ENCODE assay signal across 28 cellular contexts in genomic region chr7:101725911-101726310, GRCh38.
A peak's percentile ranks its signal among the peaks of the same experiment; 100 is the strongest.
DNase-seq lines count a peak whose midpoint lies in the region; ATAC-seq, FAIRE-seq and TF ChIP-seq lines count a peak whose summit lies in the region.
"Had no signal": no experiment of that assay in that cellular context is flagged by ENCODE, and none has a peak within 500 bp of the region (broad histone marks: within the 10 kb centered on the region; RNA-seq: fewer than 3 reads in every experiment).

No MANE protein-coding gene starts in this region.

- FAIRE-seq in RCC 7860 (lab: Jason Lieb, UNC): no peak
- FAIRE-seq: A204.1 had no signal

- H4K91ac ChIP-seq in H9 (ENCODE audit: insufficient read length, low read depth, low read length) (peak overlapping the region; percentile 49), neuronal stem cell (ENCODE audit: low read depth, low read length, poor library complexity) (no peak overlapping the region)

- H3K4ac ChIP-seq in H9 (ENCODE audit: low read depth, low read length): no peak overlapping the region
- no peak overlapping the region for H3K4ac ChIP-seq in neuronal stem cell (ENCODE audit: low read length)

- intact Hi-C loops in activated CD8-positive, alpha-beta T cell treated with anti-CD3 and anti-CD28 coated beads for 36 hours (cut with micrococcal nuclease): no loop called here

- no peak overlapping the region for H3K4me3 Mint-ChIP-seq in H9
- no peak overlapping the region for H3K4me3 Mint-ChIP-seq in activated CD8-positive, alpha-beta T cell treated with anti-CD3 and anti-CD28 coated beads for 36 hours
- H3K4me3 Mint-ChIP-seq: CD8-positive, alpha-beta memory T cell; GM23338; T-helper 2 cell treated with Interferon-gamma antibody and Interleukin-4, amounts not matched to agents 5 μg/mL and 100 μg/mL, for 36 hours had no signal

- DNase-seq in H9 (no peak), RCC 7860 (ENCODE audit: low spot score) (peak; percentile 48), neuronal stem cell (ENCODE audit: low spot score) (no peak), NCI-H146 (lab: John Stamatoyannopoulos, UW) (no peak), DMS153 treated with DMSO at 0.1 percent for 48 hours (lab: John Stamatoyannopoulos, UW; ENCODE audit: unreplicated experiment) (no peak)
- DNase-seq in activated CD8-positive, alpha-beta T cell treated with anti-CD3 and anti-CD28 coated beads for 36 hours: no peak
- DNase-seq: CD8-positive, alpha-beta memory T cell; DMS53; HCEC 1CT; Kasumi-1; MV-4-11; NCI-H1105; NCI-H2029; NCI-H226; NCI-H510A; NCI-H748 treated with DMSO at 0.1 percent for 48 hours; NK-92 treated with Interleukin-12 subunit alpha and Interleukin-12 subunit beta, amount 100 ng/mL, for 24 hours; PC-9; SHP77; T-helper 1 cell had no signal

- no peaks in the 10 kb centered on the region for H4K20me1 ChIP-seq in BLaER1 treated with 17β-estradiol and CSF1 and Interleukin-3, amounts not matched to agents 10 nM and 100 nM
- H4K20me1 ChIP-seq in H9 (ENCODE audit: control insufficient read depth, insufficient read depth, insufficient read length): no peaks in the 10 kb centered on the region

- H3K4me3 ChIP-seq in BLaER1 treated with 17β-estradiol and CSF1 and Interleukin-3, amounts not matched to agents 10 nM and 100 nM: no peak overlapping the region
- no peak overlapping the region for H3K4me3 ChIP-seq in neuronal stem cell (ENCODE audit: low read length in 2 of 2)
- H3K4me3 ChIP-seq: GM23338, PC-9 had no signal

- H4K5ac ChIP-seq in H9 (ENCODE audit: insufficient read length, low read depth, low read length): no peak overlapping the region

- no peak overlapping the region for H2BK15ac ChIP-seq in H9 (ENCODE audit: low read depth, low read length)
- H2BK15ac ChIP-seq in neuronal stem cell (ENCODE audit: low read length): peak overlapping the region; percentile 69

- POLR2A ChIA-PET in activated CD8-positive, alpha-beta T cell treated with anti-CD3 and anti-CD28 coated beads for 36 hours (lab: Charles Lee): no interaction called here

- no peak overlapping the region for H4K8ac ChIP-seq in H9 (replicated peaks; ENCODE audit: insufficient read length, low read depth, low read length)
- H4K8ac ChIP-seq in neuronal stem cell (ENCODE audit: low read depth, low read length): no peak overlapping the region

- no peak overlapping the region for H3T11ph ChIP-seq in H9 (ENCODE audit: low read length)

- H3K23ac ChIP-seq in H9 (ENCODE audit: insufficient read length, low read depth, low read length) (no peak overlapping the region), neuronal stem cell (ENCODE audit: low read depth, low read length, poor library complexity) (no peak overlapping the region)

- H3K27me3 Mint-ChIP-seq in H9 (ENCODE audit: low read depth): peaks cover 7% of the 10 kb centered on the region
- no peaks in the 10 kb centered on the region for H3K27me3 Mint-ChIP-seq in activated CD8-positive, alpha-beta T cell treated with anti-CD3 and anti-CD28 coated beads for 36 hours
- H3K27me3 Mint-ChIP-seq: CD8-positive, alpha-beta memory T cell had no signal

- H2BK5ac ChIP-seq in H9 (ENCODE audit: insufficient read length, low read length) (no peak overlapping the region), neuronal stem cell (ENCODE audit: low read length) (no peak overlapping the region)

- H3K27ac Mint-ChIP-seq in H9: no peak overlapping the region
- H3K27ac Mint-ChIP-seq in activated CD8-positive, alpha-beta T cell treated with anti-CD3 and anti-CD28 coated beads for 36 hours: no peak overlapping the region
- H3K27ac Mint-ChIP-seq: GM23338; T-helper 2 cell treated with Interferon-gamma antibody and Interleukin-4, amounts not matched to agents 5 μg/mL and 100 μg/mL, for 36 hours had no signal

- TF ChIP-seq CTCF in H9 (conservative IDR thresholded peaks at IDR 0.05): no peak
- TF ChIP-seq CTCF in activated CD8-positive, alpha-beta T cell treated with anti-CD3 and anti-CD28 coated beads for 36 hours (IDR thresholded peaks at IDR 0.05): no peak

- H3K4me2 ChIP-seq in BLaER1 treated with 17β-estradiol and CSF1 and Interleukin-3, amounts not matched to agents 10 nM and 100 nM: peak overlapping the region; percentile 26 to 74 (median 62); a peak in 20 of 22 replicates
- H3K4me2 ChIP-seq in H9 (ENCODE audit: insufficient read depth, insufficient read length, low read length): no peak overlapping the region
- H3K4me2 ChIP-seq in neuronal stem cell (ENCODE audit: insufficient read depth, low read length, poor library complexity, severe bottlenecking): no peak overlapping the region
- H3K4me2 ChIP-seq: GM23338, PC-9 had no signal

- H3K4me1 Mint-ChIP-seq in H9: peaks cover 5 to 11% of the 10 kb centered on the region in 2 experiments; a peak in 3 of 4 replicates
- no peaks in the 10 kb centered on the region for H3K4me1 Mint-ChIP-seq in activated CD8-positive, alpha-beta T cell treated with anti-CD3 and anti-CD28 coated beads for 36 hours (ENCODE audit: low read depth)
- H3K4me1 Mint-ChIP-seq: CD8-positive, alpha-beta memory T cell; GM23338 had no signal

- H3K18ac ChIP-seq in H9 (ENCODE audit: insufficient read length, low read depth, low read length) (no peak overlapping the region), neuronal stem cell (ENCODE audit: low read length) (no peak overlapping the region)

- H3K9me3 ChIP-seq in BLaER1 treated with 17β-estradiol and CSF1 and Interleukin-3, amounts not matched to agents 10 nM and 100 nM (replicated peaks in 1 of 11): peaks cover 10 to 22% (median 15%) of the 10 kb centered on the region in 11 experiments; a peak in 21 of 22 replicates
- H3K9me3 ChIP-seq in H9 (ENCODE audit: control insufficient read depth, low read depth, low read length): no peaks in the 10 kb centered on the region
- peaks cover 0 to 6% of the 10 kb centered on the region in 2 donors for H3K9me3 ChIP-seq in neuronal stem cell (replicated peaks in 1 of 2; ENCODE audit: control insufficient read depth in 2 of 2, insufficient read depth in 1 of 2, low read depth in 1 of 2, low read length in 2 of 2)

- H3K27me3 ChIP-seq in BLaER1 treated with 17β-estradiol and CSF1 and Interleukin-3, amounts not matched to agents 10 nM and 100 nM: no peaks in the 10 kb centered on the region
- H3K27me3 ChIP-seq in H9 (ENCODE audit: insufficient read depth, low read length): no peaks in the 10 kb centered on the region; the same call in none of the 2 replicates
- peaks cover 0 to 8% (median 0%) of the 10 kb centered on the region in 3 experiments for H3K27me3 ChIP-seq in neuronal stem cell (ENCODE audit: control insufficient read depth in 3 of 3, insufficient read depth in 3 of 3, low read depth in 1 of 3, low read length in 3 of 3)

- H2BK120ac ChIP-seq in H9 (ENCODE audit: low read depth, low read length, poor library complexity, severe bottlenecking) (no peak overlapping the region), neuronal stem cell (ENCODE audit: low read depth, low read length) (peak overlapping the region; percentile 41)

- CTCF ChIA-PET in activated CD8-positive, alpha-beta T cell treated with anti-CD3 and anti-CD28 coated beads for 36 hours (lab: Charles Lee): no interaction called here

- WGBS in H9 (ENCODE audit: extremely low coverage, insufficient read length, low lambda C conversion rate): no CpG with 5 or more reads among the region's 7 CpGs
- no CpG with 5 or more reads among the region's 7 CpGs for WGBS in neuronal stem cell (ENCODE audit: extremely low coverage in 2 of 2, insufficient read length in 2 of 2, insufficient replicate concordance in 1 of 2), 2 donors

- H3K9me3 Mint-ChIP-seq in H9: peaks cover 6% of the 10 kb centered on the region in 2 experiments
- no peaks in the 10 kb centered on the region for H3K9me3 Mint-ChIP-seq in activated CD8-positive, alpha-beta T cell treated with anti-CD3 and anti-CD28 coated beads for 36 hours

- H3K79me1 ChIP-seq in H9 (ENCODE audit: insufficient read depth, low read depth, low read length, poor library complexity, severe bottlenecking) (no peaks in the 10 kb centered on the region), neuronal stem cell (ENCODE audit: low read depth, low read length) (no peaks in the 10 kb centered on the region)

- peaks cover 44 to 86% (median 70%) of the 10 kb centered on the region in 10 experiments for H3K4me1 ChIP-seq in BLaER1 treated with 17β-estradiol and CSF1 and Interleukin-3, amounts not matched to agents 10 nM and 100 nM
- H3K4me1 ChIP-seq in H9 (ENCODE audit: insufficient read depth, low read length) (no peaks in the 10 kb centered on the region; the same call in 1 of the 2 replicates), neuronal stem cell (ENCODE audit: control insufficient read depth in 2 of 2, insufficient read depth in 1 of 2, low read depth in 1 of 2, low read length in 2 of 2) (peaks cover 0 to 4% of the 10 kb centered on the region in 2 donors)

- no peak overlapping the region; a peak in 2 of 22 replicates for H3K9ac ChIP-seq in BLaER1 treated with 17β-estradiol and CSF1 and Interleukin-3, amounts not matched to agents 10 nM and 100 nM
- H3K9ac ChIP-seq in H9 (ENCODE audit: extremely low read depth, insufficient read length, low read length): no peak overlapping the region
- H3K9ac ChIP-seq in neuronal stem cell (ENCODE audit: low read depth, low read length, poor library complexity): no peak overlapping the region

- peaks cover 0 to 4% (median 3%) of the 10 kb centered on the region in 3 experiments; a peak in 3 of 7 replicates for H3K36me3 Mint-ChIP-seq in H9 (ENCODE audit: insufficient read depth in 1 of 3, low read depth in 3 of 3)
- no peaks in the 10 kb centered on the region for H3K36me3 Mint-ChIP-seq in activated CD8-positive, alpha-beta T cell treated with anti-CD3 and anti-CD28 coated beads for 36 hours (ENCODE audit: low read depth)
- H3K36me3 Mint-ChIP-seq: CD8-positive, alpha-beta memory T cell had no signal

- H2BK12ac ChIP-seq in H9 (ENCODE audit: insufficient read length, low read depth, low read length) (no peak overlapping the region), neuronal stem cell (ENCODE audit: low read length) (no peak overlapping the region)

- H2AFZ ChIP-seq in H9 (ENCODE audit: low read length) (no peak overlapping the region), neuronal stem cell (ENCODE audit: low read length) (no peak overlapping the region)
- H2AFZ ChIP-seq: GM23338, PC-9 had no signal

- no peak overlapping the region; the same call in 1 of the 2 replicates for H3K14ac ChIP-seq in H9 (ENCODE audit: insufficient read depth, low read length)
- H3K14ac ChIP-seq in neuronal stem cell (ENCODE audit: low read length): no peak overlapping the region

- H3K56ac ChIP-seq in H9 (ENCODE audit: insufficient read length, low read depth, low read length): no peak overlapping the region

- no peak for ATAC-seq in activated CD8-positive, alpha-beta T cell treated with anti-CD3 and anti-CD28 coated beads for 36 hours
- ATAC-seq in GM19463 (IDR thresholded peaks at IDR 0.05; ENCODE audit: unreplicated experiment): no peak
- ATAC-seq: GM23338 had no signal

- H2BK20ac ChIP-seq in H9 (ENCODE audit: low read depth, low read length, poor library complexity, severe bottlenecking): no peak overlapping the region

- no peaks in the 10 kb centered on the region for H3K79me2 ChIP-seq in H9 (ENCODE audit: insufficient read depth, low read length)

- no peak overlapping the region for H2AK5ac ChIP-seq in H9 (ENCODE audit: insufficient read length, low read length)
- peak overlapping the region; percentile 91 for H2AK5ac ChIP-seq in neuronal stem cell (ENCODE audit: low read depth, low read length)

- no peaks in the 10 kb centered on the region for H3K23me2 ChIP-seq in H9 (ENCODE audit: insufficient read length, low read depth, low read length, poor library complexity, severe bottlenecking)

- H3K27ac ChIP-seq in BLaER1 treated with 17β-estradiol and CSF1 and Interleukin-3, amounts not matched to agents 10 nM and 100 nM: peak overlapping the region in 8 of 11 experiments; percentile 17 to 72 (median 60); a peak in 13 of 22 replicates
- H3K27ac ChIP-seq in H9 (ENCODE audit: insufficient read length, low read depth, low read length) (no peak overlapping the region), neuronal stem cell (replicated peaks; ENCODE audit: low read length) (no peak overlapping the region)
- H3K27ac ChIP-seq: C4-2B, HL-60, PC-9, RWPE1 had no signal

- H3K36me3 ChIP-seq in BLaER1 treated with 17β-estradiol and CSF1 and Interleukin-3, amounts not matched to agents 10 nM and 100 nM: no peaks in the 10 kb centered on the region
- H3K36me3 ChIP-seq in neuronal stem cell (replicated peaks in 1 of 2; ENCODE audit: control insufficient read depth in 2 of 2, insufficient read depth in 2 of 2, low read length in 2 of 2): no peaks in the 10 kb centered on the region

Comparison
In these comparisons a context has a peak if more than half of its experiments do, and no peak if none do; other contexts are left out.
1. H3K27ac ChIP-seq: peak in BLaER1 treated with 17β-estradiol and CSF1 and Interleukin-3, amounts not matched to agents 10 nM and 100 nM (8 of 11); none in H9 (single experiment) and neuronal stem cell (single experiment).
2. H3K4me2 ChIP-seq: peak in BLaER1 treated with 17β-estradiol and CSF1 and Interleukin-3, amounts not matched to agents 10 nM and 100 nM (11 of 11); none in H9 (single experiment) and neuronal stem cell (single experiment).